ENCODE assay signal across 10 cellular contexts in genomic region chr6:11609324-11610071, GRCh38.
DNase-seq lines count a peak whose midpoint lies in the region; ATAC-seq, FAIRE-seq and TF ChIP-seq lines count a peak whose summit lies in the region.
"Had no signal": no experiment of that assay in that cellular context is flagged by ENCODE, and none has a peak within 500 bp of the region (broad histone marks: within the 10 kb centered on the region; RNA-seq: fewer than 3 reads in every experiment).

No MANE protein-coding gene starts in this region.

- intact Hi-C loops in kidney (cut with DNase I): no loop called here

- H3K4me1 ChIP-seq in kidney (ENCODE audit: control insufficient read depth in 1 of 2, insufficient read depth in 1 of 2, low read depth in 1 of 2, low read length in 2 of 2) (peaks cover 22 to 39% of the 10 kb centered on the region in 2 donors), stomach smooth muscle (ENCODE audit: control insufficient read depth, insufficient read depth, low read length) (peaks cover 36% of the 10 kb centered on the region)

- no peak for ATAC-seq in GM21737 (IDR thresholded peaks at IDR 0.05; ENCODE audit: unreplicated experiment)
- ATAC-seq in HG02970 (IDR thresholded peaks at IDR 0.05; ENCODE audit: low FRiP score, unreplicated experiment): no peak
- no peak for ATAC-seq in GM21528 (IDR thresholded peaks at IDR 0.05; ENCODE audit: low FRiP score, unreplicated experiment)

- no peaks in the 10 kb centered on the region for H3K9me3 ChIP-seq in kidney (ENCODE audit: control insufficient read depth in 1 of 2, low read length in 2 of 2)
- no peaks in the 10 kb centered on the region for H3K9me3 ChIP-seq in stomach smooth muscle (ENCODE audit: control insufficient read depth in 2 of 2, low read length in 2 of 2)
- H3K9me3 ChIP-seq: Peyer's patch had no signal

- H3K9ac ChIP-seq in kidney (ENCODE audit: low read length in 2 of 2) (no peak overlapping the region), stomach smooth muscle (ENCODE audit: low read length in 2 of 2) (no peak overlapping the region)

- H3K27me3 ChIP-seq in stomach smooth muscle (ENCODE audit: control insufficient read depth in 1 of 2, insufficient read depth in 2 of 2, low read length in 2 of 2): no peaks in the 10 kb centered on the region
- H3K27me3 ChIP-seq: Peyer's patch had no signal

- no peak overlapping the region for H3K4me3 ChIP-seq in kidney (ENCODE audit: low read length in 2 of 2)
- H3K4me3 ChIP-seq in stomach smooth muscle (ENCODE audit: low read length in 2 of 2): no peak overlapping the region
- H3K4me3 ChIP-seq: Peyer's patch had no signal

- TF ChIP-seq CTCF in kidney (IDR thresholded peaks at IDR 0.05; ENCODE audit: borderline replicate concordance, extremely low read depth, insufficient read depth): no peak

- peak overlapping the region; percentile 40 to 55 for H3K27ac ChIP-seq in kidney (ENCODE audit: low read depth in 2 of 2, low read length in 2 of 2)
- H3K27ac ChIP-seq in stomach smooth muscle (ENCODE audit: low read length): peak overlapping the region; percentile 58

- H3K36me3 ChIP-seq in kidney (ENCODE audit: control insufficient read depth in 1 of 2, insufficient read depth in 2 of 2, low read length in 2 of 2): no peaks in the 10 kb centered on the region
- no peaks in the 10 kb centered on the region for H3K36me3 ChIP-seq in stomach smooth muscle (ENCODE audit: control insufficient read depth in 2 of 2, insufficient read depth in 2 of 2, low read length in 2 of 2)
- H3K36me3 ChIP-seq: Peyer's patch had no signal

- no peak for FAIRE-seq in kidney (lab: Jason Lieb, UNC)

- peak; percentile 38 for DNase-seq in HK-2 (ENCODE audit: unreplicated experiment)
- peak; percentile 64 for DNase-seq in brain pericyte (ENCODE audit: low read depth, low spot score)
- peak; percentile 83 for DNase-seq in kidney
- no peak for DNase-seq in mesenteric fat pad (ENCODE audit: low spot score)
- DNase-seq: activated T-cell treated with anti-CD3 and anti-CD28 coated beads for 4 hours, Peyer's patch had no signal
